17 cellular contexts compared by ENCODE assay signal in genomic region chr3:13627681-13628080, GRCh38.
DNase-seq lines count a peak whose midpoint lies in the region; ATAC-seq, FAIRE-seq and TF ChIP-seq lines count a peak whose summit lies in the region.
"Had no signal": no experiment of that assay in that cellular context is flagged by ENCODE, and none has a peak within 500 bp of the region (broad histone marks: within the 10 kb centered on the region; RNA-seq: fewer than 3 reads in every experiment).

No MANE protein-coding gene starts in this region.

- no peaks in the 10 kb centered on the region for H3K4me1 Mint-ChIP-seq in activated CD4-positive, alpha-beta T cell treated with anti-CD3 and anti-CD28 coated beads, Interleukin-2, amount 10 ng/mL, durations not matched to agents 7 days and 5 days
- H3K4me1 Mint-ChIP-seq: B cell had no signal

- no peaks in the 10 kb centered on the region for H4K20me1 ChIP-seq in osteoblast (ENCODE audit: insufficient read depth, low read length)
- H4K20me1 ChIP-seq: BLaER1 treated with 17β-estradiol and CSF1 and Interleukin-3, amounts not matched to agents 10 nM and 100 nM had no signal

- intact Hi-C loops in kidney (cut with DNase I) = no loop called here

- H3K36me3 Mint-ChIP-seq in activated CD4-positive, alpha-beta T cell treated with anti-CD3 and anti-CD28 coated beads, Interleukin-2, amount 10 ng/mL, durations not matched to agents 7 days and 5 days (ENCODE audit: low read depth) = no peaks in the 10 kb centered on the region

- peak overlapping the region; percentile 99 for H3K27ac ChIP-seq in RWPE1
- H3K27ac ChIP-seq in kidney (ENCODE audit: low read depth in 2 of 2, low read length in 2 of 2) = no peak overlapping the region
- no peak overlapping the region for H3K27ac ChIP-seq in osteoblast (ENCODE audit: low read depth, low read length)
- H3K27ac ChIP-seq: BLaER1 treated with 17β-estradiol and CSF1 and Interleukin-3, amounts not matched to agents 10 nM and 100 nM had no signal

- POLR2A ChIA-PET in RWPE1 (lab: Yijun Ruan, JAX; ENCODE audit: low non-redundant PET) = interaction anchor here (0.6 kb wide), 1 partner anchor 856 kb away, joined by 3 read pairs; no protein-coding TSS in a partner anchor
- POLR2A ChIA-PET in activated CD4-positive, alpha-beta T cell treated with anti-CD3 and anti-CD28 coated beads, Interleukin-2, amount 10 ng/mL, durations not matched to agents 7 days and 5 days (lab: Charles Lee) = no interaction called here

- H3K9me3 ChIP-seq in kidney (ENCODE audit: control insufficient read depth in 1 of 2, low read length in 2 of 2) (no peaks in the 10 kb centered on the region), osteoblast (ENCODE audit: low read depth, low read length) (no peaks in the 10 kb centered on the region)
- H3K9me3 ChIP-seq: BLaER1 treated with 17β-estradiol and CSF1 and Interleukin-3, amounts not matched to agents 10 nM and 100 nM had no signal

- H3K9me3 Mint-ChIP-seq in activated CD4-positive, alpha-beta T cell treated with anti-CD3 and anti-CD28 coated beads, Interleukin-2, amount 10 ng/mL, durations not matched to agents 7 days and 5 days = no peaks in the 10 kb centered on the region
- H3K9me3 Mint-ChIP-seq: CD8-positive, alpha-beta T cell; HFFc6 had no signal

- no peak overlapping the region for H3K4me3 Mint-ChIP-seq in activated CD4-positive, alpha-beta T cell treated with anti-CD3 and anti-CD28 coated beads, Interleukin-2, amount 10 ng/mL, durations not matched to agents 7 days and 5 days
- H3K4me3 Mint-ChIP-seq: B cell; CD8-positive, alpha-beta T cell; HFFc6 had no signal

- no peak overlapping the region for H3K4me3 ChIP-seq in H7 (ENCODE audit: insufficient read depth, low read depth, low read length)
- H3K4me3 ChIP-seq in kidney (ENCODE audit: low read length in 2 of 2) = no peak overlapping the region
- no peak overlapping the region for H3K4me3 ChIP-seq in osteoblast (ENCODE audit: insufficient read depth, low read length)
- H3K4me3 ChIP-seq: BLaER1 treated with 17β-estradiol and CSF1 and Interleukin-3, amounts not matched to agents 10 nM and 100 nM had no signal

- no peak for FAIRE-seq in kidney (lab: Jason Lieb, UNC)
- FAIRE-seq: HTR-8/SVneo had no signal

- H3K4me1 ChIP-seq in kidney (ENCODE audit: control insufficient read depth in 1 of 2, insufficient read depth in 1 of 2, low read depth in 1 of 2, low read length in 2 of 2) (no peaks in the 10 kb centered on the region), osteoblast (ENCODE audit: insufficient read depth, low read length) (no peaks in the 10 kb centered on the region)

- no peaks in the 10 kb centered on the region for H3K36me3 ChIP-seq in H7 (replicated peaks; ENCODE audit: control insufficient read depth, insufficient read depth, low read length)
- H3K36me3 ChIP-seq in kidney (ENCODE audit: control insufficient read depth in 1 of 2, insufficient read depth in 2 of 2, low read length in 2 of 2) = no peaks in the 10 kb centered on the region
- no peaks in the 10 kb centered on the region for H3K36me3 ChIP-seq in osteoblast (ENCODE audit: insufficient read depth, low read length)
- H3K36me3 ChIP-seq: BLaER1 treated with 17β-estradiol and CSF1 and Interleukin-3, amounts not matched to agents 10 nM and 100 nM had no signal

- H3K4me2 ChIP-seq in osteoblast (ENCODE audit: insufficient read depth, low read length) = no peak overlapping the region
- H3K4me2 ChIP-seq: BLaER1 treated with 17β-estradiol and CSF1 and Interleukin-3, amounts not matched to agents 10 nM and 100 nM had no signal

- no peak for ATAC-seq in GM21367 (IDR thresholded peaks at IDR 0.05; ENCODE audit: unreplicated experiment)
- ATAC-seq: CD8-positive, alpha-beta T cell had no signal

- H3K27ac Mint-ChIP-seq in activated CD4-positive, alpha-beta T cell treated with anti-CD3 and anti-CD28 coated beads, Interleukin-2, amount 10 ng/mL, durations not matched to agents 7 days and 5 days = no peak overlapping the region
- H3K27ac Mint-ChIP-seq: B cell; CD8-positive, alpha-beta T cell; HFFc6 had no signal

- H3K27me3 Mint-ChIP-seq in activated CD4-positive, alpha-beta T cell treated with anti-CD3 and anti-CD28 coated beads, Interleukin-2, amount 10 ng/mL, durations not matched to agents 7 days and 5 days = no peaks in the 10 kb centered on the region
- H3K27me3 Mint-ChIP-seq: B cell had no signal

- no peak for TF ChIP-seq CTCF in RWPE1 (conservative IDR thresholded peaks at IDR 0.05; ENCODE audit: low read depth)
- no peak for TF ChIP-seq CTCF in kidney (IDR thresholded peaks at IDR 0.05; ENCODE audit: borderline replicate concordance, extremely low read depth, insufficient read depth)
- TF ChIP-seq CTCF in osteoblast (IDR thresholded peaks at IDR 0.05; ENCODE audit: extremely low read depth, low read depth, low read length) = no peak

- no peaks in the 10 kb centered on the region for H3K27me3 ChIP-seq in H7 (ENCODE audit: control insufficient read depth, insufficient read depth, low read length)
- H3K27me3 ChIP-seq in osteoblast (ENCODE audit: insufficient read depth, low read length) = no peaks in the 10 kb centered on the region
- H3K27me3 ChIP-seq: BLaER1 treated with 17β-estradiol and CSF1 and Interleukin-3, amounts not matched to agents 10 nM and 100 nM had no signal

- DNase-seq in H7 (peak; percentile 43), RWPE1 (ENCODE audit: low spot score) (no peak), kidney (peak; percentile 59), osteoblast (ENCODE audit: insufficient read length, low spot score, missing footprints) (peak; percentile 69), NCI-H526 (lab: John Stamatoyannopoulos, UW) (no peak)
- DNase-seq in activated CD4-positive, alpha-beta T cell treated with anti-CD3 and anti-CD28 coated beads, Interleukin-2, amount 10 ng/mL, durations not matched to agents 7 days and 5 days = no peak
- DNase-seq: Calu3; CD8-positive, alpha-beta T cell; DMS79 treated with DMSO at 0.1 percent for 48 hours; GF-D8; HCEC 1CT; HFFc6; IMR-90 had no signal

- no peak overlapping the region for H3K9ac ChIP-seq in kidney (ENCODE audit: low read length in 2 of 2)
- H3K9ac ChIP-seq: BLaER1 treated with 17β-estradiol and CSF1 and Interleukin-3, amounts not matched to agents 10 nM and 100 nM had no signal

- CTCF ChIA-PET in RWPE1 (lab: Yijun Ruan, JAX) = no interaction called here
- CTCF ChIA-PET in activated CD4-positive, alpha-beta T cell treated with anti-CD3 and anti-CD28 coated beads, Interleukin-2, amount 10 ng/mL, durations not matched to agents 7 days and 5 days (lab: Charles Lee) = interaction anchor here (0.7 kb wide), 1 partner anchor 199 kb away, joined by 3 read pairs; no protein-coding TSS in a partner anchor

- no peak overlapping the region for H2AFZ ChIP-seq in osteoblast (ENCODE audit: low read length)

- no peaks in the 10 kb centered on the region for H3K79me2 ChIP-seq in osteoblast (ENCODE audit: insufficient read depth, low read length)

Comparison
In these comparisons a context has a peak if more than half of its experiments do, and no peak if none do; other contexts are left out.
1. DNase-seq: peak in H7 (single experiment), kidney (single experiment) and osteoblast (single experiment); none in RWPE1 (single experiment), activated CD4-positive, alpha-beta T cell treated with anti-CD3 and anti-CD28 coated beads, Interleukin-2, amount 10 ng/mL, durations not matched to agents 7 days and 5 days (single experiment) and NCI-H526 (0 of 2).